9 cellular contexts compared by ENCODE assay signal in the genomic region with DNA sequence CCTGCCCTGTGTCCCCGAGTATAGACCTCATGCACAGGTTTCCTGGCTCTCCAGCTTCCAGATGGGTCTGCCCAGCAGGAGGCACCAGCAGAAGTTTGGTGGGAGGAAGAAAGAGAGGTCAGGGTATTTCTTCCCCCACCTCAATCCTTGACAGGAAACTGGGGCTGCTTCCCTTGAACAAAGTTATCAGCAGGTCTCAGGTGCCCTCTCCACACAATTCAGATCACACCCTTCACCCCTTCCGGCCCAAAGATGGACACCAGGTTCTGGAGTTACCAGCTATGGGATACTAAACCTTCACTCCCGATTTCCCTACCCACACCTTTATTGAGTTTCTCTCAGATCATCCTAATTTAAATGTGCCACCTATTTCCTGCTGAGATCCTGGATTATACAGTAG. TPM values are rescaled to one million over a fixed set of nuclear protein-coding genes. Genes with fewer than 3 reads are reported as not detected.
DNase-seq lines count a peak whose midpoint lies in the region; ATAC-seq and TF ChIP-seq lines count a peak whose summit lies in the region.
"Had no signal": no experiment of that assay in that cellular context is flagged by ENCODE, and none has a peak within 500 bp of the region (broad histone marks: within the 10 kb centered on the region; RNA-seq: fewer than 3 reads in every experiment).

No MANE protein-coding gene starts in this region.

- intact Hi-C loops in right cardiac atrium (cut with DNase I) = loop anchor here in 3 of 4 donors (5.0 to 10.0 kb wide), 5 partner anchors 245 to 535 kb away; partner anchors contain the start of genes ALKBH2 (in 1 of the 3), SSH1 (in 1 of the 3) and UNG (in 1 of the 3)

- ATAC-seq in WTC11 (no peak), right cardiac atrium (no peak), GM19397 (IDR thresholded peaks at IDR 0.05; ENCODE audit: unreplicated experiment) (no peak)
- no peak for ATAC-seq in stimulated activated effector memory CD8-positive, alpha-beta T cell treated with anti-CD3 and anti-CD28 coated beads, Interleukin-12 subunit alpha, Interleukin-12 subunit beta, amount 100 ng/mL, for 72 hours

- H3K27ac Mint-ChIP-seq in WTC11 = peak overlapping the region; percentile 96
- H3K27ac Mint-ChIP-seq in stimulated activated effector memory CD8-positive, alpha-beta T cell treated with anti-CD3 and anti-CD28 coated beads, Interleukin-12 subunit alpha, Interleukin-12 subunit beta, amount 100 ng/mL, for 72 hours = peak overlapping the region; percentile 99

- H3K36me3 Mint-ChIP-seq in WTC11 = peaks cover 31% of the 10 kb centered on the region
- H3K36me3 Mint-ChIP-seq in stimulated activated effector memory CD8-positive, alpha-beta T cell treated with anti-CD3 and anti-CD28 coated beads, Interleukin-12 subunit alpha, Interleukin-12 subunit beta, amount 100 ng/mL, for 72 hours = peaks cover 78% of the 10 kb centered on the region

- H3K4me1 Mint-ChIP-seq in WTC11 = peaks cover 40% of the 10 kb centered on the region
- H3K4me1 Mint-ChIP-seq in stimulated activated effector memory CD8-positive, alpha-beta T cell treated with anti-CD3 and anti-CD28 coated beads, Interleukin-12 subunit alpha, Interleukin-12 subunit beta, amount 100 ng/mL, for 72 hours = peaks cover 40% of the 10 kb centered on the region

- TF ChIP-seq CTCF in WTC11 (IDR thresholded peaks at IDR 0.05) = no peak

- DNase-seq in DMS53 (lab: John Stamatoyannopoulos, UW) = peak; percentile 20
- no peak for DNase-seq in DMS53 treated with DMSO at 0.1 percent for 48 hours (lab: John Stamatoyannopoulos, UW; ENCODE audit: unreplicated experiment)
- no peak for DNase-seq in WTC11 (ENCODE audit: low spot score)
- no peak for DNase-seq in right cardiac atrium
- peak in 1 of 2 donors; percentile 62 for DNase-seq in stimulated activated effector memory CD8-positive, alpha-beta T cell treated with anti-CD3 and anti-CD28 coated beads, Interleukin-12 subunit alpha, Interleukin-12 subunit beta, amount 100 ng/mL, for 72 hours (ENCODE audit: low spot score in 2 of 2)
- no peak for DNase-seq in NK-92 treated with Interleukin-12 subunit alpha and Interleukin-12 subunit beta, amount 100 ng/mL, for 24 hours (lab: John Stamatoyannopoulos, UW)
- DNase-seq in ureter (ENCODE audit: low spot score) = no peak

- POLR2A ChIA-PET in WTC11 (lab: Charles Lee) = interaction anchor here (0.7 kb wide), 1 partner anchor 9 kb away, joined by 7 read pairs; no protein-coding TSS in a partner anchor

- H3K4me3 Mint-ChIP-seq in WTC11 = peak overlapping the region; percentile 100
- H3K4me3 Mint-ChIP-seq in stimulated activated effector memory CD8-positive, alpha-beta T cell treated with anti-CD3 and anti-CD28 coated beads, Interleukin-12 subunit alpha, Interleukin-12 subunit beta, amount 100 ng/mL, for 72 hours = peak overlapping the region; percentile 92

- peak overlapping the region; percentile 65 for H3K4me3 ChIP-seq in right cardiac atrium (ENCODE audit: low read length)

- H3K4me1 ChIP-seq in right cardiac atrium (ENCODE audit: control insufficient read depth, insufficient read depth, low read length) = peaks cover 11% of the 10 kb centered on the region

- no peaks in the 10 kb centered on the region for H3K9me3 Mint-ChIP-seq in WTC11
- no peaks in the 10 kb centered on the region for H3K9me3 Mint-ChIP-seq in stimulated activated effector memory CD8-positive, alpha-beta T cell treated with anti-CD3 and anti-CD28 coated beads, Interleukin-12 subunit alpha, Interleukin-12 subunit beta, amount 100 ng/mL, for 72 hours

- WGBS in right cardiac atrium = 50% methylated on average over 3 of the region's 3 CpGs

- no peak overlapping the region for H3K27ac ChIP-seq in right cardiac atrium (ENCODE audit: low read length)

- no peaks in the 10 kb centered on the region for H3K9me3 ChIP-seq in right cardiac atrium (ENCODE audit: control insufficient read depth, low read length)

- CTCF ChIA-PET in WTC11 (lab: Charles Lee) = interaction anchor here (1.9 kb wide), 1 partner anchor 53 kb away, joined by 4 read pairs; no protein-coding TSS in a partner anchor

- H3K27me3 Mint-ChIP-seq in WTC11 (ENCODE audit: low read depth) = no peaks in the 10 kb centered on the region

- H3K27me3 ChIP-seq in right cardiac atrium (ENCODE audit: control insufficient read depth, insufficient read depth) = no peaks in the 10 kb centered on the region

TF ChIP-seq in WTC11, 78 proteins besides CTCF, POLR2A, EP300 and RAD21:
- TF ChIP-seq ATF3 (CRISPR knock-in tag; conservative IDR thresholded peaks at IDR 0.05) = no peak
- TF ChIP-seq, protein P1, sequence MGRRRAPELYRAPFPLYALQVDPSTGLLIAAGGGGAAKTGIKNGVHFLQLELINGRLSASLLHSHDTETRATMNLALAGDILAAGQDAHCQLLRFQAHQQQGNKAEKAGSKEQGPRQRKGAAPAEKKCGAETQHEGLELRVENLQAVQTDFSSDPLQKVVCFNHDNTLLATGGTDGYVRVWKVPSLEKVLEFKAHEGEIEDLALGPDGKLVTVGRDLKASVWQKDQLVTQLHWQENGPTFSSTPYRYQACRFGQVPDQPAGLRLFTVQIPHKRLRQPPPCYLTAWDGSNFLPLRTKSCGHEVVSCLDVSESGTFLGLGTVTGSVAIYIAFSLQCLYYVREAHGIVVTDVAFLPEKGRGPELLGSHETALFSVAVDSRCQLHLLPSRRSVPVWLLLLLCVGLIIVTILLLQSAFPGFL (CRISPR knock-in tag; IDR thresholded peaks at IDR 0.05; ENCODE audit: borderline replicate concordance) = no peak

RNA-seq across cellular contexts. Expression of gene SART3, which starts 1.2 kb away (rescaled TPM):
- total RNA-seq in WTC11 (2021) (75.6 to 91.2 TPM (median 76.8 TPM) in 3 replicates), right cardiac atrium (10 to 100 TPM; 21.1 to 27.7 (median 25.6) TPM), ureter (64.9 TPM)
- 14.2 TPM for polyA plus RNA-seq in right cardiac atrium

RNA-seq across cellular contexts. Expression of gene ISCU, which starts 2.6 kb away (rescaled TPM):
- total RNA-seq in WTC11 (2021) = 73.8 to 85.9 TPM (median 74.2 TPM) in 3 replicates
- 100 to 1,000 TPM; 276 to 363 (median 303) TPM for total RNA-seq in right cardiac atrium
- polyA plus RNA-seq in right cardiac atrium = 457 TPM
- 131 TPM for total RNA-seq in ureter

RNA-seq across cellular contexts. Expression of gene TMEM119, which starts 38.1 kb away (rescaled TPM):
- total RNA-seq in WTC11 (2021) (0.16 to 0.25 TPM (median 0.20 TPM) in 3 replicates), right cardiac atrium (1 to 10 TPM; 1.8 to 3.5 (median 2.6) TPM), ureter (15.9 TPM)
- 3.2 TPM for polyA plus RNA-seq in right cardiac atrium
- total RNA-seq: A172 had no signal

RNA-seq across cellular contexts. Expression of gene FICD, which starts 44.7 kb away (rescaled TPM):
- total RNA-seq in WTC11 (2021) (4.4 to 6.7 TPM (median 6.3 TPM) in 3 replicates), right cardiac atrium (1 to 10 TPM; 2.8 to 7.1 (median 3.2) TPM), ureter (6.4 TPM)
- polyA plus RNA-seq in right cardiac atrium = 1.8 TPM
